In the genomic region with DNA sequence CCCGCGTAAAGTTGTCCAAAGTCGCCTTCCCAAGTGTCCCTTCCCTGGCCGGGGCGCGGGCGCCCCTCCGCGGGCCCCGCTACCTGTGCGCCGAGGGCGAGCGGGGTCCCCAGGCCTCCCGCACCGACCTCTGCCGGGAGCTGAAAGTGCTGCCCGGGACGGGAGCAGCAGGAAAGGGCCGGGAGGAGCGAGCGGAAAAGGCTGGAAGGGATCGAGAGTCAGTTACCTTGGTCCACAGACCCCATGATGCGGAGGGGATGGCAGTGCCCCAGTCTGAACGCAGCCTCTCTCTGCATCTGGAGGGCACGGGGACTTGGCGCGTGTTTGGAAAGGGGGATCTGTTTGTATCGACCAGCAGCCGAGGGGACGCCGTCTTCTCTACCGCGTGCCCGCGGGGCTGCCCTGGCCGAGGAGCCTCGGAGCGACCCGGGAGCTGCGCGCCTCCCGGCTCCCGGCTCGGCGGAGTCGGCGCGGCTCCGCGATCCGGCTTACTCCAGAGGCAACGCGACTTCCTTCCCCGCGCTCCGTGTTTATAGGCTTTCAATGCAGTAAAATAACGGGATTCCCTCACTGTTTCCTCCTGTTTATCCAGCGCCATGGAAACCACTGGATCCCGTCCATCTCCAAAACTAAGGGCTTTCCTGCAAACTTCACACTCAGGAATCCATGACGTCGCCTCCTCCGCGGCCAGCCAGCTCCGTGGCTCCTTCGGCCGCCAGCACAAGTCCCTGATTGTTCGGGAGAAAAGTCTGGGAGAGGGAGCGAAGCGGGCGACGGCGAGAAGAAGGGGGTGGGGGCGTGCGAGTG, we compare ENCODE assay signal across 8 cellular contexts. TPM values are rescaled to one million over a fixed set of nuclear protein-coding genes. Genes with fewer than 3 reads are reported as not detected.
DNase-seq lines count a peak whose midpoint lies in the region; ATAC-seq and TF ChIP-seq lines count a peak whose summit lies in the region.

No MANE protein-coding gene starts in this region.

- H3K9me3 ChIP-seq in MM.1S (replicated peaks; ENCODE audit: insufficient read depth, low read length) = no peaks in the 10 kb centered on the region
- no peaks in the 10 kb centered on the region for H3K9me3 ChIP-seq in muscle layer of duodenum (ENCODE audit: control insufficient read depth in 1 of 2, low read length in 2 of 2)
- H3K9me3 ChIP-seq in upper lobe of right lung = no peaks in the 10 kb centered on the region
- H3K9me3 ChIP-seq in Karpas-422 (ENCODE audit: low read length) = no peaks in the 10 kb centered on the region

- no peaks in the 10 kb centered on the region for H3K4me1 ChIP-seq in MM.1S (ENCODE audit: low read length)
- H3K4me1 ChIP-seq in muscle layer of duodenum (ENCODE audit: control insufficient read depth in 1 of 2, insufficient read depth in 2 of 2, low read length in 2 of 2) = peaks cover 29 to 48% of the 10 kb centered on the region in 2 donors
- H3K4me1 ChIP-seq in upper lobe of right lung = peaks cover 32% of the 10 kb centered on the region
- H3K4me1 ChIP-seq in Karpas-422 (ENCODE audit: low read length) = peaks cover 10% of the 10 kb centered on the region

- intact Hi-C loops in upper lobe of right lung (cut with DNase I) = no loop called here

- TF ChIP-seq CTCF in MM.1S (IDR thresholded peaks at IDR 0.05; ENCODE audit: low read length) = no peak
- no peak for TF ChIP-seq CTCF in fibroblast of pulmonary artery (IDR thresholded peaks at IDR 0.05; ENCODE audit: low read length, missing control alignments)
- no peak for TF ChIP-seq CTCF in upper lobe of right lung (IDR thresholded peaks at IDR 0.05)

- peaks cover 43% of the 10 kb centered on the region for H3K27me3 Mint-ChIP-seq in activated T-helper 17 cell treated with anti-CD3 and anti-CD28 coated beads, Interleukin-2, amount 50 U/mL, for 72 hours

- no peaks in the 10 kb centered on the region for H3K36me3 Mint-ChIP-seq in activated T-helper 17 cell treated with anti-CD3 and anti-CD28 coated beads, Interleukin-2, amount 50 U/mL, for 72 hours (ENCODE audit: low read depth)

- H3K27ac ChIP-seq in MM.1S (ENCODE audit: low read length) (no peak overlapping the region), muscle layer of duodenum (ENCODE audit: low read length) (peak overlapping the region; percentile 91), upper lobe of right lung (peak overlapping the region; percentile 81), Karpas-422 (ENCODE audit: low read length) (no peak overlapping the region)

- H2AFZ ChIP-seq in MM.1S (ENCODE audit: low read length) = no peak overlapping the region
- H2AFZ ChIP-seq in Karpas-422 (ENCODE audit: low read length) = no peak overlapping the region

- no peaks in the 10 kb centered on the region for H3F3A ChIP-seq in MM.1S (ENCODE audit: insufficient read depth, low read length)

- peaks cover 10% of the 10 kb centered on the region for H3K4me1 Mint-ChIP-seq in activated T-helper 17 cell treated with anti-CD3 and anti-CD28 coated beads, Interleukin-2, amount 50 U/mL, for 72 hours

- 0 out of 2 replicates have a peak overlapping the region, but pooled peaks have one; percentile 17 for H3K4me2 ChIP-seq in MM.1S (ENCODE audit: low read depth, low read length)
- no peak overlapping the region for H3K4me2 ChIP-seq in Karpas-422 (ENCODE audit: low read depth, low read length, poor library complexity, severe bottlenecking)

- peak overlapping the region; percentile 75 for H3K4me3 Mint-ChIP-seq in activated T-helper 17 cell treated with anti-CD3 and anti-CD28 coated beads, Interleukin-2, amount 50 U/mL, for 72 hours

- ATAC-seq in activated T-helper 17 cell treated with anti-CD3 and anti-CD28 coated beads, Interleukin-2, amount 50 U/mL, for 72 hours (replicated peaks) = peak; percentile 48
- ATAC-seq in upper lobe of right lung (peak; percentile 66), GM19328 (IDR thresholded peaks at IDR 0.05; ENCODE audit: unreplicated experiment) (no peak)

- H3K4me3 ChIP-seq in MM.1S (ENCODE audit: low read length) = no peak overlapping the region
- peak overlapping the region; percentile 59 for H3K4me3 ChIP-seq in fibroblast of pulmonary artery (replicated peaks; ENCODE audit: low read depth, low read length)
- peak overlapping the region; percentile 72 to 79 for H3K4me3 ChIP-seq in muscle layer of duodenum (ENCODE audit: low read depth in 1 of 2, low read length in 2 of 2)
- H3K4me3 ChIP-seq in upper lobe of right lung = peak overlapping the region; percentile 48
- H3K4me3 ChIP-seq in Karpas-422 (ENCODE audit: low read length) = no peak overlapping the region

- no peaks in the 10 kb centered on the region for H3K9me3 Mint-ChIP-seq in activated T-helper 17 cell treated with anti-CD3 and anti-CD28 coated beads, Interleukin-2, amount 50 U/mL, for 72 hours

- H3K79me2 ChIP-seq in MM.1S (ENCODE audit: low read length) (no peaks in the 10 kb centered on the region), Karpas-422 (ENCODE audit: low read length) (no peaks in the 10 kb centered on the region)

- no peaks in the 10 kb centered on the region for H3K36me3 ChIP-seq in MM.1S (replicated peaks; ENCODE audit: insufficient read depth, low read length)
- H3K36me3 ChIP-seq in muscle layer of duodenum (ENCODE audit: control insufficient read depth in 1 of 2, insufficient read depth in 2 of 2, low read length in 2 of 2) = peaks cover 0 to 10% of the 10 kb centered on the region in 2 donors
- no peaks in the 10 kb centered on the region for H3K36me3 ChIP-seq in upper lobe of right lung
- no peaks in the 10 kb centered on the region for H3K36me3 ChIP-seq in Karpas-422 (ENCODE audit: insufficient read depth, low read length)

- H3K9ac ChIP-seq in MM.1S (ENCODE audit: low read length) (no peak overlapping the region), Karpas-422 (ENCODE audit: low read length) (no peak overlapping the region)

- peak; percentile 89 for DNase-seq in GM03348 (ENCODE audit: low spot score)
- DNase-seq in MM.1S = no peak
- peak; percentile 97 for DNase-seq in fibroblast of pulmonary artery (ENCODE audit: low read depth)
- peak; percentile 72 for DNase-seq in upper lobe of right lung
- no peak for DNase-seq in Karpas-422

- H3K27me3 ChIP-seq in MM.1S (replicated peaks; ENCODE audit: insufficient read depth, low read length) (peaks cover 21% of the 10 kb centered on the region), muscle layer of duodenum (ENCODE audit: low read depth, low read length) (peaks cover 11% of the 10 kb centered on the region), upper lobe of right lung (peaks cover 54% of the 10 kb centered on the region), Karpas-422 (ENCODE audit: low read length) (peaks cover 2% of the 10 kb centered on the region; the same call in 1 of the 2 replicates)

- H3K27ac Mint-ChIP-seq in activated T-helper 17 cell treated with anti-CD3 and anti-CD28 coated beads, Interleukin-2, amount 50 U/mL, for 72 hours = no peak overlapping the region

- H4K20me1 ChIP-seq in MM.1S (ENCODE audit: insufficient read depth, low read length) (no peaks in the 10 kb centered on the region), Karpas-422 (ENCODE audit: insufficient read depth, low read depth, low read length) (no peaks in the 10 kb centered on the region)

- H3K9me2 ChIP-seq in MM.1S (replicated peaks; ENCODE audit: insufficient read depth, low read length) = no peaks in the 10 kb centered on the region
- no peaks in the 10 kb centered on the region for H3K9me2 ChIP-seq in Karpas-422 (replicated peaks; ENCODE audit: insufficient read depth, low read length)

RNA-seq across cellular contexts. Expression of a gene that starts 20.0 kb away (rescaled TPM):
- total RNA-seq in activated T-helper 17 cell treated with anti-CD3 and anti-CD28 coated beads, Interleukin-2, amount 50 U/mL, for 72 hours = 10 to 100 TPM; 29.4 to 41.1 TPM
- 7.6 TPM for total RNA-seq in upper lobe of right lung
- total RNA-seq in Karpas-422 (2014; rRNA removed; shearing (Covaris generic); ENCODE audit: low replicate concordance) = 22.5 and 32.3 TPM in 2 replicates

Comparison
In these comparisons a context has a peak if more than half of its experiments do, and no peak if none do; other contexts are left out.
1. DNase-seq: peak in GM03348 (single experiment), fibroblast of pulmonary artery (single experiment) and upper lobe of right lung (single experiment); none in MM.1S (single experiment) and Karpas-422 (single experiment).
2. H3K27ac ChIP-seq: peak in muscle layer of duodenum (single experiment) and upper lobe of right lung (single experiment); none in MM.1S (single experiment) and Karpas-422 (single experiment).
3. H3K4me3 ChIP-seq: peak in fibroblast of pulmonary artery (single experiment), muscle layer of duodenum (2 of 2) and upper lobe of right lung (single experiment); none in MM.1S (single experiment) and Karpas-422 (single experiment).